In genomic region chr9:133738039-133738805, GRCh38 we compare ENCODE assay signal across 1 cellular context.
TF ChIP-seq lines count a peak whose summit lies in the region.

Gene SARDH (minus strand): TSS chr9:133738352. CDS start chr9:133734173, 4,179 bp downstream.

TF ChIP-seq in HepG2, 621 proteins besides CTCF, POLR2A, EP300 and RAD21 (continued from another document and continues in another):
- TF ChIP-seq ZNF619 (CRISPR knock-in tag; IDR thresholded peaks at IDR 0.05) = no peak
- no peak for TF ChIP-seq ATM (IDR thresholded peaks at IDR 0.05; ENCODE audit: borderline replicate concordance)
- TF ChIP-seq ZNF331 (CRISPR knock-in tag; IDR thresholded peaks at IDR 0.05) = peak; percentile 64; the same call in 1 of the 2 replicates
- peak; percentile 53 for TF ChIP-seq HDAC1 (CRISPR knock-in tag; IDR thresholded peaks at IDR 0.05)
- peak; percentile 73; the same call in 1 of the 2 replicates for TF ChIP-seq ZNF572 (CRISPR knock-in tag; IDR thresholded peaks at IDR 0.05)
- no peak for TF ChIP-seq HNRNPUL1 (IDR thresholded peaks at IDR 0.05; ENCODE audit: low read depth, low read length)
- TF ChIP-seq IKZF4 (CRISPR knock-in tag; IDR thresholded peaks at IDR 0.05; ENCODE audit: borderline replicate concordance, low read depth, not compliant biosample characterization) = peak; percentile 53
- TF ChIP-seq TIGD3 (CRISPR knock-in tag; IDR thresholded peaks at IDR 0.05; ENCODE audit: borderline replicate concordance) = 0 out of 2 replicates have a peak, but pooled peaks have one; percentile 37
- no peak for TF ChIP-seq ZSCAN9 (CRISPR knock-in tag; IDR thresholded peaks at IDR 0.05; ENCODE audit: borderline replicate concordance)
- TF ChIP-seq NKX3-1 (CRISPR knock-in tag; IDR thresholded peaks at IDR 0.05) = no peak
- TF ChIP-seq HOXD1 (CRISPR knock-in tag; IDR thresholded peaks at IDR 0.05) = no peak
- TF ChIP-seq MTF1 (CRISPR knock-in tag; IDR thresholded peaks at IDR 0.05) = no peak
- peak; percentile 78 for TF ChIP-seq GATAD2A (CRISPR knock-in tag; IDR thresholded peaks at IDR 0.05)
- no peak for TF ChIP-seq SMARCE1 (IDR thresholded peaks at IDR 0.05; ENCODE audit: borderline replicate concordance)
- TF ChIP-seq POLR2AphosphoS2 (IDR thresholded peaks at IDR 0.05; ENCODE audit: low read depth, low read length) = no peak
- TF ChIP-seq ZBTB42 (CRISPR knock-in tag; IDR thresholded peaks at IDR 0.05) = no peak
- TF ChIP-seq ZSCAN21 (CRISPR knock-in tag; IDR thresholded peaks at IDR 0.05; ENCODE audit: borderline replicate concordance) = no peak
- no peak for TF ChIP-seq SP140L (CRISPR knock-in tag; IDR thresholded peaks at IDR 0.05; ENCODE audit: borderline replicate concordance)
- peak; percentile 44; the same call in 1 of the 2 replicates for TF ChIP-seq RFXAP (CRISPR knock-in tag; IDR thresholded peaks at IDR 0.05; ENCODE audit: borderline replicate concordance)
- no peak for TF ChIP-seq MAFG (CRISPR knock-in tag; IDR thresholded peaks at IDR 0.05)
- TF ChIP-seq THAP11 (CRISPR knock-in tag; IDR thresholded peaks at IDR 0.05) = peak; percentile 51; the same call in 1 of the 2 replicates
- TF ChIP-seq JUNB (CRISPR knock-in tag; IDR thresholded peaks at IDR 0.05; ENCODE audit: borderline replicate concordance) = no peak
- no peak for TF ChIP-seq ZSCAN25 (CRISPR knock-in tag; IDR thresholded peaks at IDR 0.05)
- no peak for TF ChIP-seq SKIL (CRISPR knock-in tag; IDR thresholded peaks at IDR 0.05; ENCODE audit: borderline replicate concordance)
- TF ChIP-seq ARID3A (IDR thresholded peaks at IDR 0.05; ENCODE audit: low read depth, low read length) = no peak
- TF ChIP-seq DPF2 (CRISPR knock-in tag; IDR thresholded peaks at IDR 0.05; ENCODE audit: borderline replicate concordance, low read depth) = no peak
- no peak for TF ChIP-seq SKI (IDR thresholded peaks at IDR 0.05; ENCODE audit: partially characterized antibody)
- TF ChIP-seq TBP (CRISPR knock-in tag; IDR thresholded peaks at IDR 0.05) = no peak
- no peak for TF ChIP-seq ASH2L (IDR thresholded peaks at IDR 0.05; ENCODE audit: insufficient read length, low read depth, low read length)
- TF ChIP-seq POGZ (CRISPR knock-in tag; IDR thresholded peaks at IDR 0.05) = peak; percentile 42
- peak; percentile 38; the same call in 1 of the 2 replicates for TF ChIP-seq MYC (CRISPR knock-in tag; IDR thresholded peaks at IDR 0.05; ENCODE audit: borderline replicate concordance)
- no peak for TF ChIP-seq ZSCAN22 (CRISPR knock-in tag; IDR thresholded peaks at IDR 0.05)
- TF ChIP-seq ZNF446 (CRISPR knock-in tag; IDR thresholded peaks at IDR 0.05) = peak; percentile 77; the same call in 1 of the 2 replicates
- TF ChIP-seq AHDC1 (CRISPR knock-in tag; IDR thresholded peaks at IDR 0.05; ENCODE audit: borderline replicate concordance) = no peak
- no peak for TF ChIP-seq ZNF879 (CRISPR knock-in tag; IDR thresholded peaks at IDR 0.05)
- TF ChIP-seq THAP8 (CRISPR knock-in tag; IDR thresholded peaks at IDR 0.05; ENCODE audit: borderline replicate concordance) = no peak
- peak; percentile 53 for TF ChIP-seq UBTF (CRISPR knock-in tag; IDR thresholded peaks at IDR 0.05)
- TF ChIP-seq ATF1 (CRISPR knock-in tag; IDR thresholded peaks at IDR 0.05) = no peak
- no peak for TF ChIP-seq ZGPAT (CRISPR knock-in tag; IDR thresholded peaks at IDR 0.05)
- TF ChIP-seq ZNF761 (CRISPR knock-in tag; conservative IDR thresholded peaks at IDR 0.05) = 0 out of 2 replicates have a peak, but pooled peaks have one; percentile 41
- TF ChIP-seq ZNF296 (CRISPR knock-in tag; conservative IDR thresholded peaks at IDR 0.05) = no peak
- no peak for TF ChIP-seq ZNF740 (CRISPR knock-in tag; IDR thresholded peaks at IDR 0.05)
- TF ChIP-seq THAP7 (CRISPR knock-in tag; IDR thresholded peaks at IDR 0.05) = no peak
- no peak for TF ChIP-seq SATB2 (CRISPR knock-in tag; IDR thresholded peaks at IDR 0.05)
- TF ChIP-seq ZNF441 (CRISPR knock-in tag; IDR thresholded peaks at IDR 0.05; ENCODE audit: borderline replicate concordance) = peak; percentile 12; the same call in 1 of the 2 replicates
- TF ChIP-seq TFAP4 (IDR thresholded peaks at IDR 0.05; ENCODE audit: borderline replicate concordance, low read depth) = peak; percentile 94; the same call in 1 of the 2 replicates
- peak; percentile 58; the same call in 1 of the 2 replicates for TF ChIP-seq MIER2 (CRISPR knock-in tag; IDR thresholded peaks at IDR 0.05)
- no peak for TF ChIP-seq CBFB (CRISPR knock-in tag; IDR thresholded peaks at IDR 0.05)
- TF ChIP-seq KDM6A (CRISPR knock-in tag; IDR thresholded peaks at IDR 0.05; ENCODE audit: low read depth) = no peak
- no peak for TF ChIP-seq CENPT (CRISPR knock-in tag; IDR thresholded peaks at IDR 0.05; ENCODE audit: low read depth)
- no peak for TF ChIP-seq ZNF660 (CRISPR knock-in tag; IDR thresholded peaks at IDR 0.05; ENCODE audit: borderline replicate concordance, low read depth)
- TF ChIP-seq ZNF674 (CRISPR knock-in tag; IDR thresholded peaks at IDR 0.05; ENCODE audit: low read depth) = no peak
- TF ChIP-seq SALL2 (CRISPR knock-in tag; IDR thresholded peaks at IDR 0.05) = 0 out of 2 replicates have a peak, but pooled peaks have one; percentile 17
- peak; percentile 22; the same call in 1 of the 2 replicates for TF ChIP-seq ELF1 (CRISPR knock-in tag; IDR thresholded peaks at IDR 0.05)
